8 cellular contexts compared by ENCODE assay signal in genomic region chr15:33226559-33227181, GRCh38. TPM values are rescaled to one million over a fixed set of nuclear protein-coding genes. Genes with fewer than 3 reads are reported as not detected.
DNase-seq lines count a peak whose midpoint lies in the region; ATAC-seq, FAIRE-seq and TF ChIP-seq lines count a peak whose summit lies in the region.

No MANE protein-coding gene starts in this region.

- WGBS in esophagus squamous epithelium, 2 donors: 75 to 77% methylated on average over 3 of the region's 3 CpGs
- 62 to 82% (median 78%) methylated on average over 3 of the region's 3 CpGs for WGBS in small intestine, 3 donors

- H3K36me3 ChIP-seq in esophagus squamous epithelium (no peaks in the 10 kb centered on the region), small intestine (ENCODE audit: control insufficient read depth in 2 of 2, insufficient read depth in 2 of 2, low read length in 2 of 2) (no peaks in the 10 kb centered on the region)

- H3K4me3 ChIP-seq in esophagus squamous epithelium (no peak overlapping the region), small intestine (ENCODE audit: low read depth in 1 of 2, low read length in 2 of 2) (no peak overlapping the region)

- H3K9me3 ChIP-seq in esophagus squamous epithelium (no peaks in the 10 kb centered on the region), small intestine (ENCODE audit: control insufficient read depth, low read depth) (no peaks in the 10 kb centered on the region)

- H3K27ac ChIP-seq in esophagus squamous epithelium (no peak overlapping the region), small intestine (ENCODE audit: low read depth in 1 of 2, low read length in 1 of 2) (no peak overlapping the region)

- TF ChIP-seq POLR2A in esophagus squamous epithelium (IDR thresholded peaks at IDR 0.05): no peak

- FAIRE-seq in small intestine (lab: Jason Lieb, UNC): no peak

- H3K27me3 ChIP-seq in esophagus squamous epithelium: no peaks in the 10 kb centered on the region
- no peaks in the 10 kb centered on the region for H3K27me3 ChIP-seq in small intestine (ENCODE audit: control insufficient read depth in 2 of 2, insufficient read depth in 2 of 2, low read length in 2 of 2)

- peak in 5 of 6 experiments; percentile 8 to 51 (median 27) for TF ChIP-seq CTCF in esophagus squamous epithelium (IDR thresholded peaks at IDR 0.05)

- DNase-seq in NCI-H2029 (lab: John Stamatoyannopoulos, UW) (peak; percentile 39), NCI-H2029 treated with DMSO at 0.1 percent for 48 hours (lab: John Stamatoyannopoulos, UW) (no peak), NCI-H748 treated with DMSO at 0.1 percent for 48 hours (lab: John Stamatoyannopoulos, UW) (peak; percentile 7), esophagus squamous epithelium (lab: John Stamatoyannopoulos, UW) (no peak), small intestine (peak; percentile 75), posterior vena cava (ENCODE audit: low spot score) (no peak)
- DNase-seq in activated CD8-positive, alpha-beta memory T cell treated with anti-CD3 and anti-CD28 coated beads for 1 hour (ENCODE audit: extremely low read depth in 1 of 2, low read depth in 1 of 2): peak; percentile 10 to 39

- ATAC-seq in HG02763 (IDR thresholded peaks at IDR 0.05; ENCODE audit: unreplicated experiment): peak; percentile 91

- H3K4me1 ChIP-seq in esophagus squamous epithelium: no peaks in the 10 kb centered on the region
- H3K4me1 ChIP-seq in small intestine (ENCODE audit: control insufficient read depth in 2 of 2, insufficient read depth in 1 of 2, low read depth in 1 of 2, low read length in 1 of 2): no peaks in the 10 kb centered on the region

- intact Hi-C loops in esophagus squamous epithelium (cut with DNase I): no loop called here
- intact Hi-C loops in posterior vena cava (cut with DNase I): no loop called here

RNA-seq across cellular contexts. Expression of gene FMN1, which starts 32.2 kb away (rescaled TPM):
- total RNA-seq in esophagus squamous epithelium (10 to 100 TPM in 1 of 4 donors, 1 to 10 TPM in 3; 4.3 to 10.1 (median 8.8) TPM), posterior vena cava (10 to 100 TPM; 20.2 to 26.6 TPM)
- polyA plus RNA-seq in small intestine: 1 to 10 TPM in 1 of 3 donors, under 1 TPM in 2; 0.54 to 2.1 (median 0.89) TPM

Comparison
In these comparisons a context has a peak if more than half of its experiments do, and no peak if none do; other contexts are left out.
1. DNase-seq: peak in NCI-H2029 (single experiment), NCI-H748 treated with DMSO at 0.1 percent for 48 hours (single experiment), activated CD8-positive, alpha-beta memory T cell treated with anti-CD3 and anti-CD28 coated beads for 1 hour (2 of 2) and small intestine (single experiment); none in NCI-H2029 treated with DMSO at 0.1 percent for 48 hours (single experiment), esophagus squamous epithelium (single experiment) and posterior vena cava (single experiment).